Comparison of ENCODE assay signal across 9 cellular contexts in the genomic region with DNA sequence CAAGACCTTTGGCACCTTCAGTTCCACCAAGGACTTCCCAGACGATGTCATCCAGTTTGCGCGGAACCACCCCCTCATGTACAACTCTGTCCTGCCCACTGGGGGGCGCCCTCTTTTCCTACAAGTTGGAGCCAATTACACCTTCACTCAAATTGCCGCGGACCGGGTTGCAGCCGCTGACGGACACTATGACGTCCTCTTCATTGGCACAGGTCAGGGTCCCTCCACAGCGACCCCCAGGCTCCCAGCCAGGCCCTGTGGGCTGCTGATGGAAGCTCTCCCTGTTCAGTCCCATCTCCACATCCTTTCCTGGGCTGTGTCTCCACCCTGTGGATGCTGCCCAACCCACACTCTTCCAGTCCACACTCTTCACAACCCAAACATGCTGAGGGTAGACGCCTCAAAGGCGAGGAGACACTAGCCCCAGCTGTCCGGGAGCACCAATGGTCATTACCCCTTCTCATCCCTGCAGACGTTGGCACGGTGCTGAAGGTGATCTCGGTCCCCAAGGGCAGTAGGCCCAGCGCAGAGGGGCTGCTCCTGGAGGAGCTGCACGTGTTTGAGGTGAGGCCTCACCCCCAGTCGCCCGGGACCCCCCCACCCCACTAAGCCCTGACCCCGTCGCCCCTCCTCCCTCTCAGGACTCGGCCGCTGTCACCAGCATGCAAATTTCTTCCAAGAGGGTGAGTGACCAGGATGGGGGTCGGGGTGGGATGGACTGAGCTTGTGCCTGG. TPM values are rescaled to one million over a fixed set of nuclear protein-coding genes. Genes with fewer than 3 reads are reported as not detected.
DNase-seq lines count a peak whose midpoint lies in the region; FAIRE-seq and TF ChIP-seq lines count a peak whose summit lies in the region.
"Had no signal": no experiment of that assay in that cellular context is flagged by ENCODE, and none has a peak within 500 bp of the region (broad histone marks: within the 10 kb centered on the region; RNA-seq: fewer than 3 reads in every experiment).

No MANE protein-coding gene starts in this region.

- DNase-seq in ACHN (peak; percentile 58), GM19239 (ENCODE audit: insufficient read length, low spot score) (peak; percentile 55), OCI-LY7 (ENCODE audit: low spot score) (peak; percentile 77), fibroblast of gingiva (ENCODE audit: low read depth) (peak; percentile 22), osteoblast (ENCODE audit: insufficient read length, low spot score, missing footprints) (peak; percentile 97), urothelium cell line (ENCODE audit: low spot score) (peak; percentile 54), A172 (ENCODE audit: low spot score) (no peak)
- peak; percentile 69 for DNase-seq in activated T-cell treated with anti-CD3 and anti-CD28 coated beads, Interleukin-2, amount 50 U/mL, for 1 hour

- peaks cover 5% of the 10 kb centered on the region for H3K4me1 ChIP-seq in OCI-LY7 (ENCODE audit: insufficient read depth, low read length, poor library complexity, severe bottlenecking)
- peaks cover 13% of the 10 kb centered on the region for H3K4me1 ChIP-seq in osteoblast (ENCODE audit: insufficient read depth, low read length)

- H2AFZ ChIP-seq in OCI-LY7 (ENCODE audit: low read length) (no peak overlapping the region), osteoblast (ENCODE audit: low read length) (no peak overlapping the region)

- no peaks in the 10 kb centered on the region for H3K27me3 ChIP-seq in osteoblast (ENCODE audit: insufficient read depth, low read length)

- H3K36me3 ChIP-seq in OCI-LY7 (ENCODE audit: insufficient read depth, low read length) (no peaks in the 10 kb centered on the region), osteoblast (ENCODE audit: insufficient read depth, low read length) (no peaks in the 10 kb centered on the region)

- H3K27ac ChIP-seq in OCI-LY7 (ENCODE audit: low read depth, low read length, poor library complexity, severe bottlenecking) (no peak overlapping the region), osteoblast (ENCODE audit: low read depth, low read length) (no peak overlapping the region)
- H3K27ac ChIP-seq: skin epidermis had no signal

- FAIRE-seq in GM19239 (lab: Jason Lieb, UNC): peak; percentile 76
- FAIRE-seq in urothelium cell line (lab: Jason Lieb, UNC): no peak

- in situ Hi-C loops in ACHN (cut with HindIII; ENCODE audit: low pct_ligation_motif_present, low pct_unique_long_range_greater_than_20kb, low sequenced_read_pairs): no loop called here

- POLR2A ChIA-PET in OCI-LY7 (lab: Charles Lee): no interaction called here

- H3K4me2 ChIP-seq in OCI-LY7 (ENCODE audit: low read length): no peak overlapping the region
- H3K4me2 ChIP-seq in osteoblast (ENCODE audit: insufficient read depth, low read length): no peak overlapping the region

- H3K9me3 ChIP-seq in OCI-LY7 (ENCODE audit: low read length): no peaks in the 10 kb centered on the region
- no peaks in the 10 kb centered on the region for H3K9me3 ChIP-seq in osteoblast (ENCODE audit: low read depth, low read length)

- no peaks in the 10 kb centered on the region for H3K9me2 ChIP-seq in OCI-LY7 (ENCODE audit: insufficient read depth, low read length)

- H4K20me1 ChIP-seq in OCI-LY7 (ENCODE audit: insufficient read depth, low read length) (no peaks in the 10 kb centered on the region), osteoblast (ENCODE audit: insufficient read depth, low read length) (no peaks in the 10 kb centered on the region)

- intact Hi-C loops in OCI-LY7 (cut with micrococcal nuclease; ENCODE audit: unreplicated experiment): loop anchor here (1.0 kb wide), 1 partner anchor 50 kb away; no protein-coding TSS in a partner anchor

- TF ChIP-seq CTCF in OCI-LY7 (conservative IDR thresholded peaks at IDR 0.05; ENCODE audit: low read length): peak; percentile 97
- TF ChIP-seq CTCF in osteoblast (IDR thresholded peaks at IDR 0.05; ENCODE audit: extremely low read depth, low read depth, low read length): peak; percentile 83

- H3K4me3 ChIP-seq in OCI-LY7 (ENCODE audit: low read depth, low read length, poor library complexity, severe bottlenecking) (no peak overlapping the region), osteoblast (ENCODE audit: insufficient read depth, low read length) (no peak overlapping the region)
- H3K4me3 ChIP-seq: skin epidermis had no signal

- no peaks in the 10 kb centered on the region for H3K79me2 ChIP-seq in OCI-LY7 (ENCODE audit: insufficient read depth, low read depth, low read length)
- H3K79me2 ChIP-seq in osteoblast (ENCODE audit: insufficient read depth, low read length): no peaks in the 10 kb centered on the region

- BruUV-seq in OCI-LY7 (replicated peaks; lab: Mats Ljungman, UMichigan): no TSS peak

- CTCF ChIA-PET in OCI-LY7 (lab: Charles Lee; ENCODE audit: unreplicated experiment): interaction anchor here (1.2 kb wide), 2 partner anchors 80 to 82 kb away, joined by 3 to 5 read pairs; no protein-coding TSS in a partner anchor

RNA-seq across cellular contexts. Expression of gene LSMEM2, which starts 4.3 kb away (rescaled TPM):
- not detected in 2 replicates for total RNA-seq in OCI-LY7 (2014; rRNA removed; shearing (Covaris generic))
- not detected in 2 replicates for total RNA-seq in OCI-LY7 (2022)
- total RNA-seq in osteoblast: not detected in 2 replicates
- total RNA-seq in A172 (2014; rRNA removed; shearing (Covaris generic)): not detected in 2 replicates

RNA-seq across cellular contexts. Expression of gene SEMA3B, which starts 5.6 kb away (rescaled TPM):
- 0.10 and 0.28 TPM in 2 replicates for total RNA-seq in OCI-LY7 (2014; rRNA removed; shearing (Covaris generic))
- 0.82 and 1.2 TPM in 2 replicates for total RNA-seq in OCI-LY7 (2022)
- total RNA-seq in osteoblast: 5.9 and 10.1 TPM in 2 replicates
- total RNA-seq in A172 (2014; rRNA removed; shearing (Covaris generic)): 22.9 and 26.3 TPM in 2 replicates

RNA-seq across cellular contexts. Expression of gene IFRD2, which starts 17.7 kb away (rescaled TPM):
- 73.1 and 95.5 TPM in 2 replicates for total RNA-seq in OCI-LY7 (2014; rRNA removed; shearing (Covaris generic))
- total RNA-seq in OCI-LY7 (2022) (93.3 and 97.3 TPM in 2 replicates), osteoblast (60.4 and 65.1 TPM in 2 replicates)
- total RNA-seq in A172 (2014; rRNA removed; shearing (Covaris generic)): 120 and 129 TPM in 2 replicates

RNA-seq across cellular contexts. Expression of gene HYAL3, which starts 24.7 kb away (rescaled TPM):
- 1.2 and 2.7 TPM in 2 replicates for total RNA-seq in OCI-LY7 (2014; rRNA removed; shearing (Covaris generic))
- total RNA-seq in OCI-LY7 (2022) (3.5 and 4.4 TPM in 2 replicates), osteoblast (1.8 and 4.1 TPM in 2 replicates)
- 7.5 and 9.7 TPM in 2 replicates for total RNA-seq in A172 (2014; rRNA removed; shearing (Covaris generic))

RNA-seq across cellular contexts. Expression of gene NAA80, which starts 24.7 kb away (rescaled TPM):
- 13.6 and 18.7 TPM in 2 replicates for total RNA-seq in OCI-LY7 (2014; rRNA removed; shearing (Covaris generic))
- total RNA-seq in OCI-LY7 (2022): 18.7 and 21.7 TPM in 2 replicates
- total RNA-seq in osteoblast: 6.5 and 8.0 TPM in 2 replicates
- 8.5 and 13.1 TPM in 2 replicates for total RNA-seq in A172 (2014; rRNA removed; shearing (Covaris generic))
